8 cellular contexts compared by ENCODE assay signal in the genomic region with DNA sequence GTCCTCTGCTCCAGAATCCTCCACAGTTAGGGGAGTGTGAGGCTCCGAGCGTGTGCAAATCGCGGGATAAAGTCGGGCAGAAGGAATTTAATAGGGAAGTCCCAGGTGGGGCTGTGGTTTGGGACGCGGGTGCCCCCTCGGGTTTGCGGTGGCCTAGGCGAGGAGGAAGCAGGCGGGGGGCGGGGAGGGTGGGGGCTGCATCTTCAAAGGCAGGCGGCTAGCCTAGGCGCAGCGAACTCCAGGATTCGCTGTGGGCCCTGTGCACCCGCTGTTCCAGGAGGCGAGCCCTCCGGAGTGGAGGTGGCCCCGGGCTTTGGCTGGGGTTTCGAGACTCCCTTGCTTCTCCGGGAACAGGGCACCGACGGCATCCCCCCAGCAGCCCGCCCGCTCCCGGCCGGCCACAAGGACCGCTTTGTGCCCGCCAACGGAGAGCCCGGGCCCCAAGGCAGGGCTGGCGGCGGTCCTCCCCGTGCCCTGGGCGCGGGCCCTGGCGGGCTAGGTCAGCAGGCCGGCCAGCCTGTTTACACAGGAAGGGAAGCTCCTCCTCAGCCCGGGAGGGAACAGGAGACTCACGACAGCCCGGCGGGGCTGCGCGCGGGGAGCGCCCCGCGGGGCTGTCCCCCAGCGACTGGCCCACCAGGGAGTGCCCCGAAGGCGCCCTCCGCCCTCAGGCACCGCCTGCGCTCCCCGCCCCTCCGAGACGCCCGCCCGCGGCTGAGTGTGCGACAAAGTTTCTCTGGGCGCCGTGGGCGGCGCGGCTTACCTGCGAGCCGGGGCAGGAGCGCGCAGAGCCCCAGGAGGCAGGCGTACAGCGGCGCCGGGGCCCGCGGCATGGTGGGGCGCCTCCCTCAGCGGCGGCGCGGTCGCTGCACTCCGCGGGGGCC. TPM values are rescaled to one million over a fixed set of nuclear protein-coding genes. Genes with fewer than 3 reads are reported as not detected.
A peak's percentile ranks its signal among the peaks of the same experiment; 100 is the strongest.
DNase-seq lines count a peak whose midpoint lies in the region; ATAC-seq and TF ChIP-seq lines count a peak whose summit lies in the region.

No MANE protein-coding gene starts in this region.

- peak overlapping the region; percentile 96 for H3K23ac ChIP-seq in neuronal stem cell (ENCODE audit: low read depth, low read length, poor library complexity)

- H3K36me3 ChIP-seq in gastroesophageal sphincter (peaks cover 0 to 8% of the 10 kb centered on the region in 2 donors), neuronal stem cell (replicated peaks in 1 of 2; ENCODE audit: control insufficient read depth in 2 of 2, insufficient read depth in 2 of 2, low read length in 2 of 2) (no peaks in the 10 kb centered on the region), uterus (no peaks in the 10 kb centered on the region)

- no peak for TF ChIP-seq EP300 in gastroesophageal sphincter (IDR thresholded peaks at IDR 0.05)

- peak overlapping the region; percentile 99 for H2AFZ ChIP-seq in neuronal stem cell (ENCODE audit: low read length)

- H2AK5ac ChIP-seq in neuronal stem cell (ENCODE audit: low read depth, low read length): peak overlapping the region; percentile 68

- H3K4me1 ChIP-seq in gastroesophageal sphincter (peaks cover 0 to 60% (median 8%) of the 10 kb centered on the region in 3 donors), neuronal stem cell (ENCODE audit: control insufficient read depth in 2 of 2, insufficient read depth in 1 of 2, low read depth in 1 of 2, low read length in 2 of 2) (peaks cover 22 to 24% of the 10 kb centered on the region in 2 donors), uterus (peaks cover 0 to 7% of the 10 kb centered on the region in 2 donors)

- H2BK15ac ChIP-seq in neuronal stem cell (ENCODE audit: low read length): peak overlapping the region; percentile 89

- H3K27me3 ChIP-seq in gastroesophageal sphincter: no peaks in the 10 kb centered on the region
- H3K27me3 ChIP-seq in neuronal stem cell (ENCODE audit: control insufficient read depth in 3 of 3, insufficient read depth in 3 of 3, low read depth in 1 of 3, low read length in 3 of 3): peaks cover 0 to 32% (median 0%) of the 10 kb centered on the region in 3 experiments
- no peaks in the 10 kb centered on the region for H3K27me3 ChIP-seq in uterus

- peak overlapping the region; percentile 57 for H4K91ac ChIP-seq in neuronal stem cell (ENCODE audit: low read depth, low read length, poor library complexity)

- H3K4me3 Mint-ChIP-seq in activated T-helper 1 cell treated with anti-CD3 and anti-CD28 coated beads, Interleukin-12 subunit alpha, Interleukin-12 subunit beta, Interleukin-2, Interleukin-4 antibody, amounts not matched to agents 30 ng/mL and 10 ng/mL and 1 ng/mL, durations not matched to agents 14 hours and 24 hours and 36 hours: peak overlapping the region; percentile 70

- H3K4ac ChIP-seq in neuronal stem cell (ENCODE audit: low read length): peak overlapping the region; percentile 71

- H3K9ac ChIP-seq in neuronal stem cell (ENCODE audit: low read depth, low read length, poor library complexity): peak overlapping the region; percentile 91

- H3K14ac ChIP-seq in neuronal stem cell (ENCODE audit: low read length): peak overlapping the region; percentile 97

- TF ChIP-seq POLR2A in gastroesophageal sphincter (IDR thresholded peaks at IDR 0.05) (peak; percentile 51 to 65), uterus (IDR thresholded peaks at IDR 0.05) (peak; percentile 19 to 22)

- H3K36me3 Mint-ChIP-seq in activated T-helper 1 cell treated with anti-CD3 and anti-CD28 coated beads, Interleukin-12 subunit alpha, Interleukin-12 subunit beta, Interleukin-2, Interleukin-4 antibody, amounts not matched to agents 30 ng/mL and 10 ng/mL and 1 ng/mL, durations not matched to agents 14 hours and 24 hours and 36 hours (ENCODE audit: low read depth): no peaks in the 10 kb centered on the region

- peaks cover 69% of the 10 kb centered on the region for H3K27me3 Mint-ChIP-seq in activated T-helper 1 cell treated with anti-CD3 and anti-CD28 coated beads, Interleukin-12 subunit alpha, Interleukin-12 subunit beta, Interleukin-2, Interleukin-4 antibody, amounts not matched to agents 30 ng/mL and 10 ng/mL and 1 ng/mL, durations not matched to agents 14 hours and 24 hours and 36 hours (ENCODE audit: insufficient read depth)

- no peak overlapping the region for H2BK12ac ChIP-seq in neuronal stem cell (ENCODE audit: low read length)

- intact Hi-C loops in activated T-helper 1 cell treated with anti-CD3 and anti-CD28 coated beads, Interleukin-12 subunit alpha, Interleukin-12 subunit beta, Interleukin-2, Interleukin-4 antibody, amounts not matched to agents 30 ng/mL and 10 ng/mL and 1 ng/mL, durations not matched to agents 14 hours and 24 hours and 36 hours (cut with micrococcal nuclease): loop anchor here (2.0 kb wide), 1 partner anchor 52 kb away; no protein-coding TSS in a partner anchor
- intact Hi-C loops in uterus (cut with DNase I; ENCODE audit: low total_unique reads): no loop called here

- peak overlapping the region; percentile 92 for H2BK5ac ChIP-seq in neuronal stem cell (ENCODE audit: low read length)

- H3K79me1 ChIP-seq in neuronal stem cell (ENCODE audit: low read depth, low read length): no peaks in the 10 kb centered on the region

- TF ChIP-seq CTCF in gastroesophageal sphincter (IDR thresholded peaks at IDR 0.05) (no peak), uterus (IDR thresholded peaks at IDR 0.05) (peak in 2 of 4 experiments; percentile 6 to 10)

- no peaks in the 10 kb centered on the region for H3K9me3 ChIP-seq in gastroesophageal sphincter
- H3K9me3 ChIP-seq in neuronal stem cell (replicated peaks in 1 of 2; ENCODE audit: control insufficient read depth in 2 of 2, insufficient read depth in 1 of 2, low read depth in 1 of 2, low read length in 2 of 2): no peaks in the 10 kb centered on the region
- no peaks in the 10 kb centered on the region for H3K9me3 ChIP-seq in uterus

- ATAC-seq in GM21723 (IDR thresholded peaks at IDR 0.05; ENCODE audit: unreplicated experiment) (peak; percentile 58), gastroesophageal sphincter (peak; percentile 44)

- H4K8ac ChIP-seq in neuronal stem cell (ENCODE audit: low read depth, low read length): no peak overlapping the region

- H3K4me1 Mint-ChIP-seq in activated T-helper 1 cell treated with anti-CD3 and anti-CD28 coated beads, Interleukin-12 subunit alpha, Interleukin-12 subunit beta, Interleukin-2, Interleukin-4 antibody, amounts not matched to agents 30 ng/mL and 10 ng/mL and 1 ng/mL, durations not matched to agents 14 hours and 24 hours and 36 hours (ENCODE audit: low read depth): no peaks in the 10 kb centered on the region

- no peak overlapping the region for H3K27ac Mint-ChIP-seq in activated T-helper 1 cell treated with anti-CD3 and anti-CD28 coated beads, Interleukin-12 subunit alpha, Interleukin-12 subunit beta, Interleukin-2, Interleukin-4 antibody, amounts not matched to agents 30 ng/mL and 10 ng/mL and 1 ng/mL, durations not matched to agents 14 hours and 24 hours and 36 hours

- peak overlapping the region; percentile 92 for H2BK120ac ChIP-seq in neuronal stem cell (ENCODE audit: low read depth, low read length)

- WGBS in gastroesophageal sphincter (ENCODE audit: low coverage in 1 of 2), 2 donors: 0 to 20% methylated on average over 1 to 3 of the region's 85 CpGs
- WGBS in neuronal stem cell (ENCODE audit: extremely low coverage in 2 of 2, insufficient read length in 2 of 2, insufficient replicate concordance in 1 of 2), 2 donors: no CpG with 5 or more reads among the region's 85 CpGs

- H3K18ac ChIP-seq in neuronal stem cell (ENCODE audit: low read length): peak overlapping the region; percentile 97

- peak; percentile 76 for DNase-seq in ELR (ENCODE audit: low read depth)
- peak; percentile 31 for DNase-seq in NCI-H1105 (lab: John Stamatoyannopoulos, UW)
- DNase-seq in activated T-helper 1 cell treated with anti-CD3 and anti-CD28 coated beads, Interleukin-12 subunit alpha, Interleukin-12 subunit beta, Interleukin-2, Interleukin-4 antibody, amounts not matched to agents 30 ng/mL and 10 ng/mL and 1 ng/mL, durations not matched to agents 14 hours and 24 hours and 36 hours (ENCODE audit: low spot score): peak; percentile 3
- DNase-seq in neuronal stem cell (ENCODE audit: low spot score): peak; percentile 43
- DNase-seq in uterus: peak; percentile 40 to 47
- no peak for DNase-seq in SKM-1 (lab: John Stamatoyannopoulos, UW; ENCODE audit: unreplicated experiment)

- H3K4me3 ChIP-seq in gastroesophageal sphincter (peak overlapping the region; percentile 78 to 93), neuronal stem cell (ENCODE audit: low read length in 2 of 2) (peak overlapping the region; percentile 56 to 94), uterus (peak overlapping the region; percentile 51 to 90)

- H3K9me3 Mint-ChIP-seq in activated T-helper 1 cell treated with anti-CD3 and anti-CD28 coated beads, Interleukin-12 subunit alpha, Interleukin-12 subunit beta, Interleukin-2, Interleukin-4 antibody, amounts not matched to agents 30 ng/mL and 10 ng/mL and 1 ng/mL, durations not matched to agents 14 hours and 24 hours and 36 hours: no peaks in the 10 kb centered on the region

- H3K4me2 ChIP-seq in neuronal stem cell (ENCODE audit: insufficient read depth, low read length, poor library complexity, severe bottlenecking): peak overlapping the region; percentile 92

- H3K27ac ChIP-seq in gastroesophageal sphincter (peak overlapping the region; percentile 89 to 98 (median 93)), neuronal stem cell (replicated peaks; ENCODE audit: low read length) (peak overlapping the region; percentile 86), uterus (peak overlapping the region; percentile 94 to 96)

RNA-seq across cellular contexts. Expression of gene ITGB5, which starts 0.8 kb away (rescaled TPM):
- 2.2 and 3.1 TPM in 2 replicates for total RNA-seq in activated T-helper 1 cell treated with anti-CD3 and anti-CD28 coated beads, Interleukin-12 subunit alpha, Interleukin-12 subunit beta, Interleukin-2, Interleukin-4 antibody, amounts not matched to agents 30 ng/mL and 10 ng/mL and 1 ng/mL, durations not matched to agents 14 hours and 24 hours and 36 hours
- total RNA-seq in gastroesophageal sphincter: 100 to 1,000 TPM; 125 to 312 (median 151) TPM
- polyA plus RNA-seq in neuronal stem cell (2013, experiment 1 of 2): 57.5 TPM
- 59.2 TPM for polyA plus RNA-seq in neuronal stem cell (2013, experiment 2 of 2)
- total RNA-seq in uterus: 100 to 1,000 TPM in 2 of 4 donors, 10 to 100 TPM in 2; 28.7 to 106 (median 71.6) TPM

RNA-seq across cellular contexts. Expression of gene MUC13, which starts 48.1 kb away (rescaled TPM):
- total RNA-seq in activated T-helper 1 cell treated with anti-CD3 and anti-CD28 coated beads, Interleukin-12 subunit alpha, Interleukin-12 subunit beta, Interleukin-2, Interleukin-4 antibody, amounts not matched to agents 30 ng/mL and 10 ng/mL and 1 ng/mL, durations not matched to agents 14 hours and 24 hours and 36 hours: not detected in 2 replicates
- total RNA-seq in gastroesophageal sphincter (not detected), uterus (under 1 TPM in 1 of 4 donors, not detected in 3; 0.51 TPM)
- not detected for polyA plus RNA-seq in neuronal stem cell (2013, experiment 1 of 2)
- 0.01 TPM for polyA plus RNA-seq in neuronal stem cell (2013, experiment 2 of 2)
